ENCODE assay signal across 19 cellular contexts in the genomic region with DNA sequence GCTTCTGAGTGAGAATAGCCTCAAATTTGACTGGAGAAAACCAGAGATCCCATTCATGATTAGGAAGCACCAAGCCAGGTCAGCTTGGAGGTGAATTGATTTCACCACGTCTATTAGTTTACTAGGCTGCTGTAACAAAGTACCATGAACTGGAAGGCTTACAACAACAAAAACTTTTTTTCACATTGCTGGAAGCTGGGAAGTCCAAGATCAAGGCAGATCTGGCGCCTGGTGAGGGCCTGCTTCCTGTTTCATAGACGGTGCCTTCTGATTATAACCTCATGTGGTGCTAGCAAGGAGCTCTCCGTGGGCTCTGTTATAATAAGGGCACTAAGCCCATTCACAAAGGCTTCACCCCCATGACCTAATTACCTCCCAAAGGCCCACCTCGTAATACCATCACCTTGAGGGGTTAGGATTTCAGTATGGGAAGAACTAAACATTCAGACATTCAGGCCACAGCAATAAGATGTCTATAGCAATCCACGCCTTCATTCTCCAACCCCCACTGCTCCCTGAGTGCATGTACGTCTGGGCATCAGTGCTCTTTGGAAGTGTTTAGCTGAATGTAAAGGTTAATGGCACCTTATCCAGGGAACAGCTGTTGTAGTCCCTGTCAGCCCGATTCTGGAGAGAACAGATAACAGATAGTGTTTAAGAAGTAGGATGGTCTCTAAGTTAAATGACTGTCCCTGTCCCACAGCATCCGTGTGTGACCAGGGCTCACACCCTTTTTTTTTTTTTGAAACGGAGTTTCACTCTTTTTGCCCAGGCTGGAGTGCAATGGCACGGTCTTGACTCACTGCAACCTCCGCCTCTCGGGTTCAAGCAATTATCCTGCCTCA.
DNase-seq lines count a peak whose midpoint lies in the region; ATAC-seq, FAIRE-seq and TF ChIP-seq lines count a peak whose summit lies in the region.
"Had no signal": no experiment of that assay in that cellular context is flagged by ENCODE, and none has a peak within 500 bp of the region (broad histone marks: within the 10 kb centered on the region; RNA-seq: fewer than 3 reads in every experiment).

No MANE protein-coding gene starts in this region.

- 65% methylated on average over 13 of the region's 13 CpGs for WGBS in A549 (ENCODE audit: missing lambda C conversion rate)
- 65 to 71% (median 69%) methylated on average over 13 of the region's 13 CpGs for WGBS in adrenal gland, 4 donors
- WGBS in spleen, 5 donors = 65 to 70% (median 66%) methylated on average over 13 of the region's 13 CpGs

- H3K4me3 ChIP-seq in A549 (no peak overlapping the region), mucosa of descending colon (no peak overlapping the region), adrenal gland (no peak overlapping the region), spleen (no peak overlapping the region)
- H3K4me3 ChIP-seq: breast epithelium, right atrium auricular region had no signal

- TF ChIP-seq POLR2A in A549 (IDR thresholded peaks at IDR 0.05; ENCODE audit: low read length) (no peak), adrenal gland (IDR thresholded peaks at IDR 0.05) (no peak), spleen (IDR thresholded peaks at IDR 0.05) (no peak)

- H3K9me3 ChIP-seq in A549 (peaks cover 22% of the 10 kb centered on the region), mucosa of descending colon (no peaks in the 10 kb centered on the region), adrenal gland (replicated peaks in 1 of 3) (no peaks in the 10 kb centered on the region), spleen (no peaks in the 10 kb centered on the region)
- H3K9me3 ChIP-seq: breast epithelium, right atrium auricular region had no signal

- TF ChIP-seq CTCF in A549 (IDR thresholded peaks at IDR 0.05) (no peak), mucosa of descending colon (IDR thresholded peaks at IDR 0.05) (no peak), adrenal gland (IDR thresholded peaks at IDR 0.05) (no peak), spleen (IDR thresholded peaks at IDR 0.05 in 8 of 11, conservative IDR thresholded peaks at IDR 0.05 in 3 of 11) (no peak)

- intact Hi-C loops in mucosa of descending colon (cut with DNase I, micrococcal nuclease) (no loop called here), adrenal gland (cut with DNase I) (no loop called here), spleen (cut with DNase I; ENCODE audit: low total_unique reads) (no loop called here)

- no peak for TF ChIP-seq RAD21 in A549 (conservative IDR thresholded peaks at IDR 0.05 in 1 of 2, IDR thresholded peaks at IDR 0.05 in 1 of 2)

- ATAC-seq in A549 (no peak), mucosa of descending colon (peak; percentile 2), HG02588 (IDR thresholded peaks at IDR 0.05; ENCODE audit: unreplicated experiment) (no peak)
- ATAC-seq: activated naive CD4-positive, alpha-beta T cell treated with anti-CD3 and anti-CD28 coated beads, Interleukin-2, amount 50 U/mL, for 72 hours; activated T-cell treated with anti-CD3 and anti-CD28 coated beads, Interleukin-2, amount 50 U/mL, for 4 hours; left ventricle myocardium superior had no signal

- CTCF ChIA-PET in A549 (lab: Yijun Ruan, JAX) = interaction anchor here (1.0 to 1.6 kb wide), 2 partner anchors 43 to 56 kb away, joined by 4 read pairs; no protein-coding TSS in a partner anchor

- H3K4me2 ChIP-seq in A549 = peak overlapping the region; percentile 72

- no peak for FAIRE-seq in A549 (lab: Jason Lieb, UNC)

- H3K27ac ChIP-seq in A549 = peak overlapping the region; percentile 92 to 97
- no peak overlapping the region for H3K27ac ChIP-seq in adrenal gland
- H3K27ac ChIP-seq in spleen = no peak overlapping the region
- H3K27ac ChIP-seq: breast epithelium, right atrium auricular region, VCaP had no signal

- no peak for TF ChIP-seq EP300 in A549 (IDR thresholded peaks at IDR 0.05)

- H3K27me3 ChIP-seq in adrenal gland = no peaks in the 10 kb centered on the region
- peaks cover 0 to 5% (median 0%) of the 10 kb centered on the region in 7 donors for H3K27me3 ChIP-seq in spleen (replicated peaks in 1 of 7)
- H3K27me3 ChIP-seq: breast epithelium, right atrium auricular region had no signal

- H3K36me3 ChIP-seq in mucosa of descending colon (ENCODE audit: low read depth) = no peaks in the 10 kb centered on the region
- H3K36me3 ChIP-seq in adrenal gland (replicated peaks in 1 of 2) = no peaks in the 10 kb centered on the region
- H3K36me3 ChIP-seq in spleen = no peaks in the 10 kb centered on the region
- H3K36me3 ChIP-seq: breast epithelium, right atrium auricular region had no signal

- DNase-seq in A549 (ENCODE audit: low read depth in 1 of 2, low spot score in 1 of 2) (no peak), OCI-M1 (lab: John Stamatoyannopoulos, UW) (peak; percentile 32), dermis blood vessel endothelial cell (peak; percentile 9), mucosa of descending colon (peak in 1 of 3 donors; percentile 42), adrenal gland (no peak), spleen (no peak)
- no peak for DNase-seq in activated T-cell treated with anti-CD3 and anti-CD28 coated beads, Interleukin-2, amount 50 U/mL, for 48 hours
- DNase-seq: activated CD4-positive, alpha-beta memory T cell treated with anti-CD3 and anti-CD28 coated beads for 36 hours; activated T-cell treated with anti-CD3 and anti-CD28 coated beads, Interleukin-2, amount 50 U/mL, for 4 hours; effector CD4-positive, alpha-beta T cell; left ventricle myocardium superior; NCI-H187; NCI-H510A; stimulated activated CD4-positive, alpha-beta T cell treated with anti-CD3 and anti-CD28 coated beads, Interleukin-1b, Interleukin-23, amount 100 ng/mL, for 48 hours had no signal

- H3K4me1 ChIP-seq in A549 (peaks cover 75% of the 10 kb centered on the region), mucosa of descending colon (ENCODE audit: low read depth) (peaks cover 24% of the 10 kb centered on the region), adrenal gland (replicated peaks in 1 of 2) (no peaks in the 10 kb centered on the region), spleen (no peaks in the 10 kb centered on the region)
- H3K4me1 ChIP-seq: breast epithelium, right atrium auricular region had no signal

- POLR2A ChIA-PET in A549 (lab: Yijun Ruan, JAX) = interaction anchor here (1.2 kb wide), 1 partner anchor 44 kb away, joined by 5 read pairs; no protein-coding TSS in a partner anchor

TF ChIP-seq in A549, 52 proteins besides CTCF, POLR2A, EP300 and RAD21:
- TF ChIP-seq HOXB13 (CRISPR knock-in tag; IDR thresholded peaks at IDR 0.05; ENCODE audit: low read depth) (peak; percentile 57; the same call in 1 of the 2 replicates), TP53 (CRISPR knock-in tag; IDR thresholded peaks at IDR 0.05) (no peak), SREBF2 (IDR thresholded peaks at IDR 0.05) (no peak)
TF ChIP-seq in A549: peak in this region for 1.

Comparison
In these comparisons a context has a peak if more than half of its experiments do, and no peak if none do; other contexts are left out.
1. DNase-seq: peak in OCI-M1 (single experiment) and dermis blood vessel endothelial cell (single experiment); none in A549 (0 of 2), adrenal gland (0 of 7), spleen (single experiment) and activated T-cell treated with anti-CD3 and anti-CD28 coated beads, Interleukin-2, amount 50 U/mL, for 48 hours (0 of 2).
2. H3K27ac ChIP-seq: peak in A549 (2 of 2); none in adrenal gland (0 of 5) and spleen (0 of 8).